ENCODE assay signal across 12 cellular contexts in the genomic region with DNA sequence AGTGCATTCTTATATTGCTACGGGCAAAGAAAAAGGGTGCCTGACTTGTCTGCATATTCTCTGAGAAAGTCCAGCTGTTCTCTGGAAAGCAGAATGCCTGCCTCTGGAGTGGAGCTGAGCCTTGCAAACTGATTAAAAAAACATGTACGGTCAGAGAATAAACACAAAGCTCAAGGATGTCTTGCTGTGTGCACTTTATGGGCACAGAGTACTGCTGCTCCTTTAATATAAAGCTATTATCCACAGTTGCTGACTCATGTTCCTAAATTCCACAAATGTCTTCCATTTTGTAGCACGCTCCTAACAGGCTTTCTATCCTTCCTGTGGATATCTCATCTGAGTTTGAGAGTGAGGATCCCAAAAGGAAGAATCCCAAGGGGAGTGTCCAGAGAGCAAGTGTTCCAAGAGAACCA.
A peak's percentile ranks its signal among the peaks of the same experiment; 100 is the strongest.
DNase-seq lines count a peak whose midpoint lies in the region; ATAC-seq and TF ChIP-seq lines count a peak whose summit lies in the region.
"Had no signal": no experiment of that assay in that cellular context is flagged by ENCODE, and none has a peak within 500 bp of the region (broad histone marks: within the 10 kb centered on the region; RNA-seq: fewer than 3 reads in every experiment).

No MANE protein-coding gene starts in this region.

- BruUV-seq in Caco-2 (replicated peaks; lab: Mats Ljungman, UMichigan): no TSS peak

- no peak overlapping the region for H2BK12ac ChIP-seq in neuronal stem cell (ENCODE audit: low read length)

- no peak overlapping the region for H3K4ac ChIP-seq in neuronal stem cell (ENCODE audit: low read length)

- H3K27me3 ChIP-seq in neuronal stem cell (ENCODE audit: control insufficient read depth in 3 of 3, insufficient read depth in 3 of 3, low read depth in 1 of 3, low read length in 3 of 3) (no peaks in the 10 kb centered on the region), Caco-2 (replicated peaks; ENCODE audit: control insufficient read depth, insufficient read depth, low read length) (no peaks in the 10 kb centered on the region)

- H3K23ac ChIP-seq in neuronal stem cell (ENCODE audit: low read depth, low read length, poor library complexity): no peak overlapping the region

- H3K36me3 Mint-ChIP-seq in Caco-2 (ENCODE audit: insufficient read depth, unreplicated experiment): no peaks in the 10 kb centered on the region

- no peak overlapping the region for H3K4me2 ChIP-seq in neuronal stem cell (ENCODE audit: insufficient read depth, low read length, poor library complexity, severe bottlenecking)

- H3K14ac ChIP-seq in neuronal stem cell (ENCODE audit: low read length): no peak overlapping the region

- H2AK5ac ChIP-seq in neuronal stem cell (ENCODE audit: low read depth, low read length): no peak overlapping the region

- H2AFZ ChIP-seq in neuronal stem cell (ENCODE audit: low read length): peak overlapping the region; percentile 76

- no peaks in the 10 kb centered on the region for H3K9me3 ChIP-seq in neuronal stem cell (replicated peaks in 1 of 2; ENCODE audit: control insufficient read depth in 2 of 2, insufficient read depth in 1 of 2, low read depth in 1 of 2, low read length in 2 of 2)
- H3K9me3 ChIP-seq in Caco-2: no peaks in the 10 kb centered on the region

- no peak overlapping the region for H4K8ac ChIP-seq in neuronal stem cell (ENCODE audit: low read depth, low read length)

- intact Hi-C loops in Caco-2 (cut with micrococcal nuclease; ENCODE audit: unreplicated experiment): no loop called here

- DNase-seq in AG08395 (ENCODE audit: low spot score) (peak; percentile 48), RPMI7951 (ENCODE audit: low read depth) (peak; percentile 95), fibroblast of mammary gland (ENCODE audit: low read depth) (peak; percentile 93), neuronal stem cell (ENCODE audit: low spot score) (no peak), DMS153 treated with DMSO at 0.1 percent for 48 hours (lab: John Stamatoyannopoulos, UW; ENCODE audit: unreplicated experiment) (no peak), Caco-2 (no peak)
- no peak for DNase-seq in stimulated activated CD4-positive, alpha-beta T cell treated with anti-CD3 and anti-CD28 coated beads, Interleukin-1b, Interleukin-23, amount 100 ng/mL, for 48 hours
- DNase-seq: activated B cell treated with CpG ODN at 0.5 μM for 24 hours; effector CD8-positive, alpha-beta T cell; NCI-H1694 had no signal

- WGBS in neuronal stem cell (ENCODE audit: extremely low coverage in 2 of 2, insufficient read length in 2 of 2, insufficient replicate concordance in 1 of 2), 2 donors: no CpG with 5 or more reads among the region's 3 CpGs

- no peak overlapping the region for H3K27ac ChIP-seq in neuronal stem cell (replicated peaks; ENCODE audit: low read length)

- H3K9ac ChIP-seq in neuronal stem cell (ENCODE audit: low read depth, low read length, poor library complexity): no peak overlapping the region

- H3K27ac Mint-ChIP-seq in Caco-2 (ENCODE audit: unreplicated experiment): no peak overlapping the region
- H3K27ac Mint-ChIP-seq: activated B cell treated with CpG ODN at 0.5 μM for 24 hours; activated T-helper 1 cell treated with anti-CD3 and anti-CD28 coated beads, Interleukin-12 subunit alpha, Interleukin-12 subunit beta, Interleukin-2, Interleukin-4 antibody, amounts not matched to agents 30 ng/mL and 10 ng/mL and 1 ng/mL, durations not matched to agents 14 hours and 24 hours and 36 hours had no signal

- CTCF ChIA-PET in Caco-2 (lab: Charles Lee): no interaction called here

- H3K4me3 ChIP-seq in fibroblast of mammary gland (ENCODE audit: control insufficient read depth, low read depth, low read length): no peak overlapping the region
- no peak overlapping the region for H3K4me3 ChIP-seq in neuronal stem cell (ENCODE audit: low read length in 2 of 2)
- H3K4me3 ChIP-seq in Caco-2 (ENCODE audit: low read depth, low read length): no peak overlapping the region

- H3K9me3 Mint-ChIP-seq in Caco-2 (ENCODE audit: unreplicated experiment): peaks cover 6% of the 10 kb centered on the region
- H3K9me3 Mint-ChIP-seq: activated B cell treated with CpG ODN at 0.5 μM for 24 hours; activated T-helper 1 cell treated with anti-CD3 and anti-CD28 coated beads, Interleukin-12 subunit alpha, Interleukin-12 subunit beta, Interleukin-2, Interleukin-4 antibody, amounts not matched to agents 30 ng/mL and 10 ng/mL and 1 ng/mL, durations not matched to agents 14 hours and 24 hours and 36 hours had no signal

- no peak for ATAC-seq in GM18867 (IDR thresholded peaks at IDR 0.05; ENCODE audit: unreplicated experiment)

- H3K4me3 Mint-ChIP-seq in Caco-2 (ENCODE audit: unreplicated experiment): no peak overlapping the region
- H3K4me3 Mint-ChIP-seq: activated B cell treated with CpG ODN at 0.5 μM for 24 hours; activated T-helper 1 cell treated with anti-CD3 and anti-CD28 coated beads, Interleukin-12 subunit alpha, Interleukin-12 subunit beta, Interleukin-2, Interleukin-4 antibody, amounts not matched to agents 30 ng/mL and 10 ng/mL and 1 ng/mL, durations not matched to agents 14 hours and 24 hours and 36 hours had no signal

- H3K27me3 Mint-ChIP-seq in Caco-2 (ENCODE audit: insufficient read depth, unreplicated experiment): no peaks in the 10 kb centered on the region

- H2BK15ac ChIP-seq in neuronal stem cell (ENCODE audit: low read length): no peak overlapping the region

- H3K36me3 ChIP-seq in neuronal stem cell (replicated peaks in 1 of 2; ENCODE audit: control insufficient read depth in 2 of 2, insufficient read depth in 2 of 2, low read length in 2 of 2) (no peaks in the 10 kb centered on the region), Caco-2 (ENCODE audit: control insufficient read depth, insufficient read depth, low read length) (no peaks in the 10 kb centered on the region)

- no peak for TF ChIP-seq CTCF in fibroblast of mammary gland (conservative IDR thresholded peaks at IDR 0.05; ENCODE audit: control insufficient read depth, insufficient read depth, low read depth, low read length)
- no peak for TF ChIP-seq CTCF in Caco-2 (IDR thresholded peaks at IDR 0.05; ENCODE audit: insufficient read depth in 1 of 2, low read depth in 1 of 2, low read length in 1 of 2, severe bottlenecking in 1 of 2, unreplicated experiment in 1 of 2)

- H3K4me1 ChIP-seq in neuronal stem cell (ENCODE audit: control insufficient read depth in 2 of 2, insufficient read depth in 1 of 2, low read depth in 1 of 2, low read length in 2 of 2) (peaks cover 0 to 6% of the 10 kb centered on the region in 2 donors), Caco-2 (peaks cover 13% of the 10 kb centered on the region)

- H3K4me1 Mint-ChIP-seq in Caco-2 (ENCODE audit: low read depth, unreplicated experiment): peaks cover 7% of the 10 kb centered on the region
- H3K4me1 Mint-ChIP-seq: activated B cell treated with CpG ODN at 0.5 μM for 24 hours had no signal

- POLR2A ChIA-PET in Caco-2 (lab: Charles Lee): interaction anchor here (1.1 kb wide), 1 partner anchor 35 kb away, joined by 4 read pairs; no protein-coding TSS in a partner anchor

- no peak overlapping the region for H4K91ac ChIP-seq in neuronal stem cell (ENCODE audit: low read depth, low read length, poor library complexity)

- no peak overlapping the region for H2BK5ac ChIP-seq in neuronal stem cell (ENCODE audit: low read length)

- no peaks in the 10 kb centered on the region for H3K79me1 ChIP-seq in neuronal stem cell (ENCODE audit: low read depth, low read length)

- H2BK120ac ChIP-seq in neuronal stem cell (ENCODE audit: low read depth, low read length): no peak overlapping the region

- H3K18ac ChIP-seq in neuronal stem cell (ENCODE audit: low read length): no peak overlapping the region

Comparison
In these comparisons a context has a peak if more than half of its experiments do, and no peak if none do; other contexts are left out.
1. DNase-seq: peak in AG08395 (single experiment), RPMI7951 (single experiment) and fibroblast of mammary gland (single experiment); none in neuronal stem cell (single experiment), DMS153 treated with DMSO at 0.1 percent for 48 hours (single experiment), stimulated activated CD4-positive, alpha-beta T cell treated with anti-CD3 and anti-CD28 coated beads, Interleukin-1b, Interleukin-23, amount 100 ng/mL, for 48 hours (single experiment) and Caco-2 (0 of 2).